ENCODE assay signal across 13 cellular contexts in the genomic region with DNA sequence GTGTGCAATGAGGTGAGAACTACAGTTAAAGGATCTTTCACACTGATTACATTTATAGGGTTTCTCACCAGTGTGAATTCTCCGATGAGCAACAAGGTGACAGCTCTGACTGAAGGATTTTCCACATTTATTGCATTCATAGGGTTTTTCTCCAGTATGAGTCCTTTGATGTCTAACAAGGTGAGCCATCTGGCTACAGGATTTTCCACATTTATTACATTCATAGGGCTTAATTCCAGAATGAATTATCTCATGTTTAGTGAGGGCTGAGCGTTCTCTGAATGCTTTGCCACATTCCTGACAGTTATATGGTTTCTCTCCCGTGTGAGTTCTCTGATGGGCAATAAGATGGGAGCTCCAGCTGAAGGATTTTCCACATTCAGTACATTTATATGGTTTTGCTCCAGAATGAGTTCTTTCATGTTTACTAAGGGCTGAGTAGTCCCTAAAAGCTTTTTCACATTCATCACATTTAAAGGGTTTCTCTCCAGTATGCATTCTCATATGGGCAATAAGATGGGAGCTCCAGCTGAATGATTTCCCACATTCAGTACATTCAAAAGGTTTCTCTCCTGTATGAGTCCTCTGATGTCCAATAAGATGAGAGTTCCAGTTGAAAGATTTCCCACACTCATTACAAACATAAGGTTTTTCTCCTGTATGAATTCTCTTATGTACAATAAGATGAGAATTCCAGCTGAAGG. TPM values are rescaled to one million over a fixed set of nuclear protein-coding genes. Genes with fewer than 3 reads are reported as not detected.
A peak's percentile ranks its signal among the peaks of the same experiment; 100 is the strongest.
DNase-seq lines count a peak whose midpoint lies in the region; ATAC-seq, FAIRE-seq and TF ChIP-seq lines count a peak whose summit lies in the region.
"Had no signal": no experiment of that assay in that cellular context is flagged by ENCODE, and none has a peak within 500 bp of the region (broad histone marks: within the 10 kb centered on the region; RNA-seq: fewer than 3 reads in every experiment).

No MANE protein-coding gene starts in this region.

- no peak for TF ChIP-seq CTCF in bronchial epithelial cell (IDR thresholded peaks at IDR 0.05; ENCODE audit: insufficient read depth, low read length, severe bottlenecking)

- H3K27me3 ChIP-seq in HUES48 (ENCODE audit: control insufficient read depth, insufficient read depth, low read length): no peaks in the 10 kb centered on the region
- H3K27me3 ChIP-seq in bronchial epithelial cell (ENCODE audit: control insufficient read depth, insufficient read depth, low read length): no peaks in the 10 kb centered on the region
- H3K27me3 ChIP-seq: esophagus muscularis mucosa, pancreas had no signal

- H3K27ac ChIP-seq in HUES48 (ENCODE audit: low read depth, low read length): no peak overlapping the region
- H3K27ac ChIP-seq: esophagus muscularis mucosa, pancreas had no signal

- H3K4me3 ChIP-seq in HUES48 (ENCODE audit: low read depth, low read length): peak overlapping the region; percentile 37; the same call in 1 of the 2 replicates
- H3K4me3 ChIP-seq in bronchial epithelial cell (ENCODE audit: low read depth, low read length): no peak overlapping the region
- H3K4me3 ChIP-seq: esophagus muscularis mucosa, pancreas had no signal

- ATAC-seq in GM19452 (IDR thresholded peaks at IDR 0.05; ENCODE audit: unreplicated experiment): no peak
- ATAC-seq: activated CD4-positive, CD25-positive, alpha-beta regulatory T cell treated with anti-CD3 and anti-CD28 coated beads, Interleukin-2, amount 50 U/mL, for 24 hours; pancreas had no signal

- DNase-seq in bronchial epithelial cell (ENCODE audit: low read depth) (peak; percentile 8), myocyte (ENCODE audit: low read depth) (peak; percentile 10), hepatic stellate cell (ENCODE audit: low spot score) (no peak), germinal center (ENCODE audit: low spot score) (no peak)
- DNase-seq: activated naive CD8-positive, alpha-beta T cell treated with anti-CD3 and anti-CD28 coated beads for 36 hours; CD4-positive, alpha-beta T cell; pancreas; stimulated activated CD4-positive, alpha-beta T cell treated with anti-CD3 and anti-CD28 coated beads, Interleukin-12 subunit alpha, Interleukin-12 subunit beta, amount 100 ng/mL, for 4 hours had no signal

- H3K36me3 ChIP-seq in HUES48 (ENCODE audit: control insufficient read depth, insufficient read depth, low read length) (peaks cover 59% of the 10 kb centered on the region), bronchial epithelial cell (ENCODE audit: control insufficient read depth, insufficient read depth, low read length) (peaks cover 16% of the 10 kb centered on the region)

- H3K9me3 ChIP-seq in HUES48 (ENCODE audit: control insufficient read depth, insufficient read depth, low read length): peaks cover 95% of the 10 kb centered on the region

- H3K9ac ChIP-seq in HUES48 (ENCODE audit: low read depth, low read length): no peak overlapping the region

- FAIRE-seq in bronchial epithelial cell (lab: Jason Lieb, UNC): no peak
- FAIRE-seq: pancreas had no signal

- H3K4me1 ChIP-seq in HUES48 (ENCODE audit: control insufficient read depth, insufficient read depth, low read length): no peaks in the 10 kb centered on the region
- H3K4me1 ChIP-seq: esophagus muscularis mucosa, pancreas had no signal

RNA-seq across cellular contexts. Expression of gene C19orf18, which starts 4.4 kb away (rescaled TPM):
- total RNA-seq in bronchial epithelial cell: 0.26 and 0.38 TPM in 2 replicates
- 0.21 and 0.52 TPM in 2 replicates for total RNA-seq in myocyte
- 0.64 TPM for polyA plus RNA-seq in myocyte (2012)
- total RNA-seq: activated naive CD8-positive, alpha-beta T cell treated with anti-CD3 and anti-CD28 coated beads for 36 hours had no signal

RNA-seq across cellular contexts. Expression of gene ZNF606, which starts 23.9 kb away (rescaled TPM):
- total RNA-seq in bronchial epithelial cell (9.2 and 12.8 TPM in 2 replicates), myocyte (16.6 and 22.1 TPM in 2 replicates)
- 4.2 TPM for polyA plus RNA-seq in myocyte (2012)

RNA-seq across cellular contexts. Expression of gene ZNF256, which starts 31.2 kb away (rescaled TPM):
- total RNA-seq in bronchial epithelial cell (8.3 and 8.4 TPM in 2 replicates), myocyte (3.1 and 3.9 TPM in 2 replicates)
- 2.7 TPM for polyA plus RNA-seq in myocyte (2012)

RNA-seq across cellular contexts. Expression of gene ZNF418, which starts 43.5 kb away (rescaled TPM):
- total RNA-seq in bronchial epithelial cell (5.5 and 6.1 TPM in 2 replicates), myocyte (3.1 and 4.7 TPM in 2 replicates)
- polyA plus RNA-seq in myocyte (2012): 2.1 TPM

RNA-seq across cellular contexts. Expression of gene ZSCAN1, which starts 55.1 kb away (rescaled TPM):
- under 0.01 TPM in 1 of 2 replicates, not detected in the other for total RNA-seq in bronchial epithelial cell
- total RNA-seq in myocyte: not detected in 2 replicates
- polyA plus RNA-seq in myocyte (2012): not detected
- total RNA-seq: activated naive CD8-positive, alpha-beta T cell treated with anti-CD3 and anti-CD28 coated beads for 36 hours; CD4-positive, alpha-beta T cell; esophagus muscularis mucosa; mesenteric fat pad had no signal

Comparison
In these comparisons a context has a peak if more than half of its experiments do, and no peak if none do; other contexts are left out.
1. DNase-seq: peak in bronchial epithelial cell (single experiment) and myocyte (single experiment); none in hepatic stellate cell (single experiment) and germinal center (single experiment).